In the genomic region with DNA sequence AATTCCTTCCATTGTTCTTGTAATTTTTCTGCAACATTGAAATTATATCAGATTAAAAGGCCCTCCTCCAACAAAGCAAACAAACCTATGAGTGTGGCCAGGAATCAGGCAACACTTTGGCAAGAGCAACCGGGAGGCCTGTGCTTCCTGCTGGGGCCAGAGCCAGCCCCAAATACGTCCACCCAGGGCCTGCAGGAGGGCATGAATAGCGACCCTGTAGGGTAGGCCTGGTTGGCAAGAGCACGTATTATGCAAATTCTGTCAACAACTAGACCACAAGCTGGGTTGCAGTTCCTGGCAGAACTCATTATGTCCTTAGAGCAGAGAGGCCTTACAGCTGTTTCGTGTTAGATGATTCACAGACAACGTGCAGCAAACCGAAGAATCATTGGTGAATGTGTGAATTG, we compare ENCODE assay signal across 8 cellular contexts. TPM values are rescaled to one million over a fixed set of nuclear protein-coding genes. Genes with fewer than 3 reads are reported as not detected.
DNase-seq lines count a peak whose midpoint lies in the region; ATAC-seq and TF ChIP-seq lines count a peak whose summit lies in the region.

No MANE protein-coding gene starts in this region.

- H3K36me3 Mint-ChIP-seq in activated naive CD8-positive, alpha-beta T cell: peaks cover 7% of the 10 kb centered on the region

- H3K9me3 ChIP-seq in OCI-LY7 (ENCODE audit: low read length) (no peaks in the 10 kb centered on the region; the same call in 1 of the 2 replicates), heart left ventricle (peaks cover 0 to 6% (median 0%) of the 10 kb centered on the region in 12 donors)

- H3K4me1 Mint-ChIP-seq in activated naive CD8-positive, alpha-beta T cell (ENCODE audit: low read depth): peaks cover 49% of the 10 kb centered on the region

- H3K36me3 ChIP-seq in OCI-LY7 (ENCODE audit: insufficient read depth, low read length) (peaks cover 7% of the 10 kb centered on the region; the same call in 1 of the 2 replicates), heart left ventricle (no peaks in the 10 kb centered on the region)

- CTCF ChIA-PET in OCI-LY7 (lab: Charles Lee; ENCODE audit: unreplicated experiment): interaction anchor here (1.1 kb wide), 1 partner anchor 51 kb away, joined by 6 read pairs; a partner anchor contains a TSS

- BruUV-seq in OCI-LY7 (replicated peaks; lab: Mats Ljungman, UMichigan): no TSS peak

- H3K27me3 ChIP-seq in heart left ventricle: no peaks in the 10 kb centered on the region

- H3K9me3 Mint-ChIP-seq in activated naive CD8-positive, alpha-beta T cell (ENCODE audit: low read depth): peaks cover 4% of the 10 kb centered on the region

- H3K4me3 ChIP-seq in OCI-LY7 (ENCODE audit: low read depth, low read length, poor library complexity, severe bottlenecking) (peak overlapping the region; percentile 34), heart left ventricle (no peak overlapping the region)

- H2AFZ ChIP-seq in OCI-LY7 (ENCODE audit: low read length): peak overlapping the region; percentile 82

- H3K27ac ChIP-seq in OCI-LY7 (ENCODE audit: low read depth, low read length, poor library complexity, severe bottlenecking): peak overlapping the region; percentile 92
- peak overlapping the region; percentile 67 to 96 (median 86) for H3K27ac ChIP-seq in heart left ventricle

- peaks cover 46% of the 10 kb centered on the region for H3K4me1 ChIP-seq in OCI-LY7 (ENCODE audit: insufficient read depth, low read length, poor library complexity, severe bottlenecking)
- H3K4me1 ChIP-seq in heart left ventricle: peaks cover 19 to 93% (median 60%) of the 10 kb centered on the region in 12 donors

- H4K20me1 ChIP-seq in OCI-LY7 (ENCODE audit: insufficient read depth, low read length): no peaks in the 10 kb centered on the region

- H3K9me2 ChIP-seq in OCI-LY7 (ENCODE audit: insufficient read depth, low read length): no peaks in the 10 kb centered on the region

- peak overlapping the region; percentile 94 for H3K27ac Mint-ChIP-seq in activated naive CD8-positive, alpha-beta T cell

- no peaks in the 10 kb centered on the region for H3K79me2 ChIP-seq in OCI-LY7 (ENCODE audit: insufficient read depth, low read depth, low read length)

- WGBS in heart left ventricle, 4 donors: 3 to 23% (median 6%) methylated on average over 6 to 7 of the region's 7 CpGs

- H3K4me2 ChIP-seq in OCI-LY7 (ENCODE audit: low read length): peak overlapping the region; percentile 68

- H3K4me3 Mint-ChIP-seq in activated naive CD8-positive, alpha-beta T cell: peak overlapping the region; percentile 78

- TF ChIP-seq POLR2A in heart left ventricle (IDR thresholded peaks at IDR 0.05): peak in 1 of 2 donors; percentile 23

- intact Hi-C loops in OCI-LY7 (cut with micrococcal nuclease; ENCODE audit: unreplicated experiment): loop anchor here (5.0 to 10.0 kb wide), 2 partner anchors 90 to 483 kb away; a partner anchor contains a TSS
- intact Hi-C loops in heart left ventricle (cut with DNase I): loop anchor here in 3 of 10 donors (2.0 kb wide), 2 partner anchors 27 to 29 kb away; a partner anchor contains a TSS
- intact Hi-C loops in posterior cingulate gyrus (cut with DNase I): no loop called here

- POLR2A ChIA-PET in OCI-LY7 (lab: Charles Lee): interaction anchor here (0.6 to 2.1 kb wide), 11 partner anchors 10 to 168 kb away, joined by 3 to 14 read pairs (median 3); a partner anchor contains a TSS

- no peak for TF ChIP-seq CTCF in OCI-LY7 (conservative IDR thresholded peaks at IDR 0.05; ENCODE audit: low read length)
- no peak for TF ChIP-seq CTCF in heart left ventricle (IDR thresholded peaks at IDR 0.05)

- no peaks in the 10 kb centered on the region for H3K27me3 Mint-ChIP-seq in activated naive CD8-positive, alpha-beta T cell

- ATAC-seq in GM21447 (IDR thresholded peaks at IDR 0.05; ENCODE audit: unreplicated experiment) (peak; percentile 62), heart left ventricle (peak; percentile 72 to 92 (median 84))

- DNase-seq in EL (peak; percentile 98), HS-5 (ENCODE audit: low read depth) (peak; percentile 93), OCI-LY7 (ENCODE audit: low spot score) (peak; percentile 94), heart left ventricle (peak; percentile 74 to 86 (median 77)), posterior cingulate gyrus (peak; percentile 31 to 91 (median 63)), NCI-H1436 treated with DMSO at 0.1 percent for 48 hours (lab: John Stamatoyannopoulos, UW) (no peak)

RNA-seq across cellular contexts. Expression of a gene that starts 26.9 kb away (rescaled TPM):
- not detected in 2 replicates for total RNA-seq in OCI-LY7 (2014; rRNA removed; shearing (Covaris generic))
- total RNA-seq in OCI-LY7 (2022) (not detected in 2 replicates), heart left ventricle (100 to 1,000 TPM; 143 to 372 (median 197) TPM)
- 100 to 1,000 TPM; 272 to 311 TPM for polyA plus RNA-seq in heart left ventricle

RNA-seq across cellular contexts. Expression of a gene that starts 50.7 kb away (rescaled TPM):
- total RNA-seq in OCI-LY7 (2014; rRNA removed; shearing (Covaris generic)): 24.6 and 27.9 TPM in 2 replicates
- 92.2 and 94.8 TPM in 2 replicates for total RNA-seq in OCI-LY7 (2022)
- 100 to 1,000 TPM in 2 of 9 donors, 10 to 100 TPM in 7; 58.9 to 159 (median 80.1) TPM for total RNA-seq in heart left ventricle
- 10 to 100 TPM; 23.8 to 66.7 TPM for polyA plus RNA-seq in heart left ventricle

Comparison
In these comparisons a context has a peak if more than half of its experiments do, and no peak if none do; other contexts are left out.
1. RNA of a gene that starts 26.9 kb away (total RNA-seq): 143 to 372 TPM in heart left ventricle; not detected in OCI-LY7; every median in the first group is over 100 times any median in the second.